1 cellular context compared by ENCODE assay signal in the genomic region with DNA sequence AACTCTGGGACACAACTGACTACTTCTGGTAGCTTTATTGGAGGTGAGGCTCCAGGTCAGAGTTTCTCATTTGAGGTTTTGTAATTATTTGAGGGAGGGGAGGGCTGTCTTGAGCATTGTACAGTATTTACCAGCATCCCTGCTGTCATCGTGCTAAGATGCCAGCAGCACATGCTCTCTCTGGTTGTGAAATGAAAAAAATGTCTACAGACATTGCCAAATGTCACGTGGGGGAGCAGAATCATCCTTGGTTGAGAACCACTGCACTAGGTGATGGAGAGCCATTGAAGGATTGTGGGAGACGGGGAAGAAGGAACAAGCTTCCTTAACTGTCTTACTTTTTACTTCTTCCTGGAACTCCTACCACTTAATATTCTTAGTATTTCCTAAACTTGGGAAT.
TF ChIP-seq lines count a peak whose summit lies in the region.

No MANE protein-coding gene starts in this region.

TF ChIP-seq in IMR-90, 13 proteins besides CTCF, POLR2A, EP300 and RAD21:
- TF ChIP-seq MXI1 (IDR thresholded peaks at IDR 0.05; ENCODE audit: borderline replicate concordance, low read depth, low read length) (peak; percentile 61; the same call in 1 of the 2 replicates), CHD1 (IDR thresholded peaks at IDR 0.05; ENCODE audit: low read depth, low read length) (no peak), CEBPB (IDR thresholded peaks at IDR 0.05; ENCODE audit: low read depth, low read length) (0 out of 2 replicates have a peak, but pooled peaks have one; percentile 9)
